ENCODE assay signal across 20 cellular contexts in genomic region chrX:46380148-46380752, GRCh38.
"Had no signal": no experiment of that assay in that cellular context is flagged by ENCODE, and none has a peak within 500 bp of the region (broad histone marks: within the 10 kb centered on the region; RNA-seq: fewer than 3 reads in every experiment).

No MANE protein-coding gene starts in this region.

- H3K27ac Mint-ChIP-seq: activated CD4-positive, alpha-beta T cell treated with anti-CD3 and anti-CD28 coated beads for 36 hours; activated CD8-positive, alpha-beta T cell treated with anti-CD3 and anti-CD28 coated beads for 36 hours; activated naive CD8-positive, alpha-beta T cell; naive B cell; T-helper 17 cell had no signal

- H2AFZ ChIP-seq: hepatocyte, parathyroid adenoma had no signal

- DNase-seq: activated CD4-positive, alpha-beta T cell treated with anti-CD3 and anti-CD28 coated beads for 36 hours; activated CD8-positive, alpha-beta T cell treated with anti-CD3 and anti-CD28 coated beads for 36 hours; activated gamma-delta T cell; activated T-cell treated with anti-CD3 and anti-CD28 coated beads, Interleukin-2, amount 50 U/mL, for 48 hours; amniotic stem cell; cortex of kidney; effector memory CD8-positive, alpha-beta T cell; mammary epithelial cell; naive B cell; stimulated activated CD4-positive, alpha-beta T cell treated with anti-CD3 and anti-CD28 coated beads, Interleukin-12 subunit alpha, Interleukin-12 subunit beta, amount 100 ng/mL, for 4 hours; stimulated activated CD4-positive, alpha-beta T cell treated with anti-CD3 and anti-CD28 coated beads, Interleukin-2, amount 100 ng/mL, for 24 hours; T-helper 17 cell had no signal

- H3K9ac ChIP-seq: parathyroid adenoma had no signal

- FAIRE-seq: keratinocyte had no signal

- ATAC-seq: activated CD4-positive, alpha-beta T cell treated with anti-CD3 and anti-CD28 coated beads for 36 hours; activated CD8-positive, alpha-beta T cell treated with anti-CD3 and anti-CD28 coated beads for 36 hours; effector memory CD8-positive, alpha-beta T cell; gastroesophageal sphincter; left lobe of liver; T-helper 17 cell had no signal

- H3K36me3 ChIP-seq: gastroesophageal sphincter, thoracic aorta had no signal

- H3K4me1 ChIP-seq: gastroesophageal sphincter, parathyroid adenoma had no signal

- H3K4me3 ChIP-seq: gastroesophageal sphincter, hepatocyte, thoracic aorta had no signal

- H3K4me3 Mint-ChIP-seq: activated CD4-positive, alpha-beta T cell treated with anti-CD3 and anti-CD28 coated beads for 36 hours; activated CD8-positive, alpha-beta T cell treated with anti-CD3 and anti-CD28 coated beads for 36 hours; activated naive CD8-positive, alpha-beta T cell; effector memory CD8-positive, alpha-beta T cell; naive B cell; T-helper 17 cell had no signal

- H3K27ac ChIP-seq: epithelial cell of prostate, gastroesophageal sphincter, hepatocyte, parathyroid adenoma, thoracic aorta had no signal

- H3K9me3 Mint-ChIP-seq: activated CD8-positive, alpha-beta T cell treated with anti-CD3 and anti-CD28 coated beads for 36 hours; effector memory CD8-positive, alpha-beta T cell; naive B cell had no signal

- H3K79me2 ChIP-seq: hepatocyte, parathyroid adenoma had no signal

- H3K4me1 Mint-ChIP-seq: T-helper 17 cell had no signal

- H3K36me3 Mint-ChIP-seq: activated naive CD8-positive, alpha-beta T cell; naive B cell had no signal

- H3K27me3 Mint-ChIP-seq: activated CD4-positive, alpha-beta T cell treated with anti-CD3 and anti-CD28 coated beads for 36 hours; activated naive CD8-positive, alpha-beta T cell had no signal

- H3K4me2 ChIP-seq: hepatocyte had no signal

- H3K27me3 ChIP-seq: gastroesophageal sphincter, hepatocyte had no signal

- H3K9me3 ChIP-seq: gastroesophageal sphincter, thoracic aorta had no signal
